Comparison of ENCODE assay signal across 13 cellular contexts in genomic region chr22:49735411-49736311, GRCh38.
DNase-seq lines count a peak whose midpoint lies in the region; FAIRE-seq and TF ChIP-seq lines count a peak whose summit lies in the region.
"Had no signal": no experiment of that assay in that cellular context is flagged by ENCODE, and none has a peak within 500 bp of the region (broad histone marks: within the 10 kb centered on the region; RNA-seq: fewer than 3 reads in every experiment).

No MANE protein-coding gene starts in this region.

- H3K4me3 Mint-ChIP-seq in type B pancreatic cell: no peak overlapping the region
- H3K4me3 Mint-ChIP-seq: activated naive CD8-positive, alpha-beta T cell treated with anti-CD3 and anti-CD28 coated beads, Interleukin-2, amount 10 ng/mL, durations not matched to agents 7 days and 5 days; naive thymus-derived CD4-positive, alpha-beta T cell; stimulated activated naive CD8-positive, alpha-beta T cell treated with anti-CD3 and anti-CD28 coated beads, Interleukin-15, Interleukin-2, amounts not matched to agents 100 ng/mL and 50 ng/mL, for 24 hours had no signal

- H3K4me2 ChIP-seq in mammary epithelial cell (ENCODE audit: insufficient read depth, low read depth, low read length) (no peak overlapping the region), endothelial cell of umbilical vein (ENCODE audit: insufficient read depth, low read length) (no peak overlapping the region)

- no peaks in the 10 kb centered on the region for H3K4me1 Mint-ChIP-seq in type B pancreatic cell (ENCODE audit: unreplicated experiment)

- H3K79me2 ChIP-seq in mammary epithelial cell (ENCODE audit: insufficient read depth, low read length) (no peaks in the 10 kb centered on the region), endothelial cell of umbilical vein (ENCODE audit: control insufficient read depth, insufficient read depth, low read length) (no peaks in the 10 kb centered on the region)

- H3K4me1 ChIP-seq in mammary epithelial cell (ENCODE audit: insufficient read depth, low read length) (no peaks in the 10 kb centered on the region), endothelial cell of umbilical vein (ENCODE audit: control insufficient read depth, extremely low read depth, insufficient read depth, low read length) (no peaks in the 10 kb centered on the region)

- H3K4me3 ChIP-seq in mammary epithelial cell (replicated peaks in 1 of 3; ENCODE audit: insufficient read depth in 1 of 3, low read depth in 2 of 3, low read length in 3 of 3): no peak overlapping the region
- no peak overlapping the region for H3K4me3 ChIP-seq in endothelial cell of umbilical vein (replicated peaks in 1 of 3; ENCODE audit: insufficient read depth in 1 of 3, low read depth in 1 of 3, low read length in 3 of 3)

- DNase-seq in T47D (ENCODE audit: low read depth in 1 of 2, low spot score in 1 of 2) (peak; percentile 47 to 65), mammary epithelial cell (no peak), endothelial cell of umbilical vein (ENCODE audit: low read depth, low spot score) (peak; percentile 8), type B pancreatic cell (ENCODE audit: extremely low spot score, unreplicated experiment) (peak; percentile 70), Ammon's horn (ENCODE audit: low spot score) (no peak), kidney glomerular epithelial cell (lab: John Stamatoyannopoulos, UW) (no peak)
- DNase-seq in NK-92 treated with Interleukin-12 subunit alpha and Interleukin-12 subunit beta, amount 100 ng/mL, for 24 hours (lab: John Stamatoyannopoulos, UW): no peak
- DNase-seq: activated naive CD8-positive, alpha-beta T cell treated with anti-CD3 and anti-CD28 coated beads, Interleukin-2, amount 10 ng/mL, durations not matched to agents 7 days and 5 days; effector CD8-positive, alpha-beta T cell; naive thymus-derived CD4-positive, alpha-beta T cell; NCI-H345 had no signal

- H3K27me3 Mint-ChIP-seq in type B pancreatic cell: peaks cover 36% of the 10 kb centered on the region

- H3K9me1 ChIP-seq in endothelial cell of umbilical vein (replicated peaks; ENCODE audit: control insufficient read depth, extremely low read depth, insufficient read depth, low read length): no peaks in the 10 kb centered on the region

- WGBS in mammary epithelial cell (ENCODE audit: low coverage, missing lambda C conversion rate): 27% methylated on average over 17 of the region's 28 CpGs

- no peak overlapping the region for H3K27ac ChIP-seq in mammary epithelial cell (ENCODE audit: insufficient read depth, low read depth, low read length)
- no peak overlapping the region for H3K27ac ChIP-seq in endothelial cell of umbilical vein (ENCODE audit: insufficient read depth, low read depth, low read length)

- CTCF ChIA-PET in mammary epithelial cell (lab: Charles Lee; ENCODE audit: low non-redundant PET): no interaction called here
- CTCF ChIA-PET in endothelial cell of umbilical vein (lab: Charles Lee): no interaction called here

- no peaks in the 10 kb centered on the region for H4K20me1 ChIP-seq in mammary epithelial cell (ENCODE audit: insufficient read depth, low read length)
- no peaks in the 10 kb centered on the region for H4K20me1 ChIP-seq in endothelial cell of umbilical vein (replicated peaks; ENCODE audit: control insufficient read depth, extremely low read depth, insufficient read depth, low read length)

- H3K9ac ChIP-seq in mammary epithelial cell (ENCODE audit: insufficient read depth, low read length) (no peak overlapping the region), endothelial cell of umbilical vein (replicated peaks; ENCODE audit: extremely low read depth, insufficient read depth, low read length) (no peak overlapping the region)

- H3K27me3 ChIP-seq in mammary epithelial cell (ENCODE audit: insufficient read depth, low read length): no peaks in the 10 kb centered on the region
- H3K27me3 ChIP-seq in endothelial cell of umbilical vein (ENCODE audit: control insufficient read depth in 2 of 2, insufficient read depth in 2 of 2, low read length in 2 of 2): no peaks in the 10 kb centered on the region

- intact Hi-C loops in mammary epithelial cell (cut with micrococcal nuclease): no loop called here
- intact Hi-C loops in endothelial cell of umbilical vein (cut with micrococcal nuclease): no loop called here

- in situ Hi-C loops in T47D (cut with HindIII; ENCODE audit: low pct_unique_long_range_greater_than_20kb, low sequenced_read_pairs): no loop called here
- in situ Hi-C loops in mammary epithelial cell (cut with MboI; ENCODE audit: low sequenced_read_pairs in 2 of 2): no loop called here

- FAIRE-seq in endothelial cell of umbilical vein (lab: Jason Lieb, UNC): no peak

- BruUV-seq in mammary epithelial cell (replicated peaks; lab: Mats Ljungman, UMichigan) (no TSS peak), endothelial cell of umbilical vein (replicated peaks; lab: Mats Ljungman, UMichigan) (no TSS peak)

- H3K36me3 Mint-ChIP-seq in type B pancreatic cell: no peaks in the 10 kb centered on the region

- dilution Hi-C loops in mammary epithelial cell (cut with HindIII; ENCODE audit: low sequenced_read_pairs): no loop called here
- dilution Hi-C loops in endothelial cell of umbilical vein (cut with MboI; ENCODE audit: extremely low pct_ligation_motif_present, low sequenced_read_pairs): no loop called here

- POLR2A ChIA-PET in endothelial cell of umbilical vein (lab: Charles Lee): no interaction called here

- no peak for TF ChIP-seq POLR2A in endothelial cell of umbilical vein (IDR thresholded peaks at IDR 0.05; ENCODE audit: low read depth, low read length)

- H2AFZ ChIP-seq in mammary epithelial cell (ENCODE audit: low read depth, low read length) (no peak overlapping the region), endothelial cell of umbilical vein (ENCODE audit: low read depth, low read length) (no peak overlapping the region)

- TF ChIP-seq CTCF in mammary epithelial cell (conservative IDR thresholded peaks at IDR 0.05 in 1 of 2, IDR thresholded peaks at IDR 0.05 in 1 of 2; ENCODE audit: extremely low read depth in 1 of 2, insufficient read depth in 1 of 2, low read depth in 1 of 2, low read length in 2 of 2) (no peak), endothelial cell of umbilical vein (IDR thresholded peaks at IDR 0.05; ENCODE audit: extremely low read depth in 1 of 2, insufficient read depth in 1 of 2, low read depth in 1 of 2, low read length in 2 of 2) (no peak), type B pancreatic cell (conservative IDR thresholded peaks at IDR 0.05) (no peak)

- H3K36me3 ChIP-seq in mammary epithelial cell (ENCODE audit: insufficient read depth, low read length) (no peaks in the 10 kb centered on the region), endothelial cell of umbilical vein (ENCODE audit: control insufficient read depth in 2 of 2, extremely low read depth in 1 of 2, insufficient read depth in 2 of 2, low read length in 2 of 2) (no peaks in the 10 kb centered on the region)

- peaks cover 4% of the 10 kb centered on the region for H3K9me3 Mint-ChIP-seq in type B pancreatic cell

- H3K27ac Mint-ChIP-seq in type B pancreatic cell: no peak overlapping the region
- H3K27ac Mint-ChIP-seq: activated naive CD8-positive, alpha-beta T cell treated with anti-CD3 and anti-CD28 coated beads, Interleukin-2, amount 10 ng/mL, durations not matched to agents 7 days and 5 days; naive thymus-derived CD4-positive, alpha-beta T cell; stimulated activated naive CD8-positive, alpha-beta T cell treated with anti-CD3 and anti-CD28 coated beads, Interleukin-15, Interleukin-2, amounts not matched to agents 100 ng/mL and 50 ng/mL, for 24 hours had no signal

- peaks cover 9% of the 10 kb centered on the region for H3K9me3 ChIP-seq in mammary epithelial cell (replicated peaks; ENCODE audit: insufficient read depth, low read length)
- no peaks in the 10 kb centered on the region for H3K9me3 ChIP-seq in endothelial cell of umbilical vein (replicated peaks; ENCODE audit: control insufficient read depth, insufficient read depth, low read length)

TF ChIP-seq in PFSK-1, 5 proteins besides CTCF, POLR2A, EP300 and RAD21 (continues in another document):
- TF ChIP-seq FOXP2 (optimal IDR thresholded peaks at IDR 0.05; ENCODE audit: borderline replicate concordance, extremely low read depth, extremely low read length, insufficient read depth) (no peak), SIN3A (IDR thresholded peaks at IDR 0.05; ENCODE audit: borderline replicate concordance, insufficient read depth, low read length) (no peak)

TF ChIP-seq in endothelial cell of umbilical vein, 7 proteins besides CTCF, POLR2A, EP300 and RAD21:
- TF ChIP-seq POLR2AphosphoS5 (IDR thresholded peaks at IDR 0.05; ENCODE audit: insufficient read depth, low read depth, low read length) (no peak), JUN (IDR thresholded peaks at IDR 0.05; ENCODE audit: borderline replicate concordance, insufficient read depth, insufficient read length, low read depth) (no peak), MAX (IDR thresholded peaks at IDR 0.05; ENCODE audit: insufficient read depth, insufficient read length) (no peak), GATA2 (IDR thresholded peaks at IDR 0.05; ENCODE audit: insufficient read depth, insufficient read length, low read depth, low read length) (no peak), EZH2 (IDR thresholded peaks at IDR 0.05; ENCODE audit: borderline replicate concordance, low read depth, low read length, severe bottlenecking) (no peak), MYC (IDR thresholded peaks at IDR 0.05; ENCODE audit: low read depth, low read length) (no peak), FOS (IDR thresholded peaks at IDR 0.05; ENCODE audit: borderline replicate concordance, insufficient read depth, low read length) (no peak)

Comparison
In these comparisons a context has a peak if more than half of its experiments do, and no peak if none do; other contexts are left out.
1. DNase-seq: peak in T47D (2 of 2), endothelial cell of umbilical vein (single experiment) and type B pancreatic cell (single experiment); none in mammary epithelial cell (single experiment), NK-92 treated with Interleukin-12 subunit alpha and Interleukin-12 subunit beta, amount 100 ng/mL, for 24 hours (single experiment), Ammon's horn (single experiment) and kidney glomerular epithelial cell (single experiment).